ENCODE assay signal across 1 cellular context in genomic region chrX:1390621-1391369, GRCh38.
TF ChIP-seq lines count a peak whose summit lies in the region.

No MANE protein-coding gene starts in this region.

TF ChIP-seq in H1, 55 proteins besides CTCF, POLR2A, EP300 and RAD21:
- TF ChIP-seq KDM1A (IDR thresholded peaks at IDR 0.05; ENCODE audit: borderline replicate concordance, low read length) (peak; percentile 48; the same call in 1 of the 2 replicates), ASH2L (IDR thresholded peaks at IDR 0.05; ENCODE audit: low read length) (no peak), HDAC2 (IDR thresholded peaks at IDR 0.05; ENCODE audit: borderline replicate concordance in 1 of 2, low read depth in 2 of 2, low read length in 2 of 2) (0 out of 4 replicates have a peak, but pooled peaks of 1 of the 2 experiments have one; percentile 13)
